ENCODE assay signal across 1 cellular context in the genomic region with DNA sequence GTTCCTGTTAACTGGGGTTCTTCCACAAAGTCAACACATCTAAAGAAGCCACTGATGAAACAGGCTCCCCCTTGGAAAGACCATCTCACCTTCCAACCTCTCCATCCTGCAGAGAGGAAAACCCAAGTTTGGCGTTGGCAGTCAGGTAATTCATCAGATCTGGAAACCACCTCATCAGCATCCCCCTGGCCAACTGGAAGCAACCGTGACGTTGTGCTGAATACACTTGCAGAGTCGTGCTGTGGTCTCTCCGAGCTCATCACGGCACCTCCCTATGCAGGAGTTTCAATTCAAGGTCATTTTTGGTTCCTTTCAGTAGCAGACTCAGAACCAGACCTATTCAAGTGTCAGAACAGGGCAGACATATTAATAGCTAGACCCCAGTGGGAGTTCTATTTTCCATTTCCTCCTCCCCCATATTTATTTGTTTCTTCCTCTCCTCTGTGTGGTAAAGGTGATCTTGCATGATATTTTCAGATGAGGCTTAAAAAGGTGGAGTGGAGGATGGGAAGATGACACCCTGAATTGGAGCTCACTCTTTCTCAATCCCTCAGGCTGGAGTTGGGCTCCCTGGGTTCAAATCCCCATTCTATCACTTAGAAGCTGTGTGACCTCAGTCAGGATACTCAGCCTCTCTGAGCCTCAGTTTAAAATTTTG.
TF ChIP-seq lines count a peak whose summit lies in the region.

No MANE protein-coding gene starts in this region.

TF ChIP-seq in GM12878, 131 proteins besides CTCF, POLR2A, EP300 and RAD21 (continued from another document and continues in another):
- TF ChIP-seq, protein P1, sequence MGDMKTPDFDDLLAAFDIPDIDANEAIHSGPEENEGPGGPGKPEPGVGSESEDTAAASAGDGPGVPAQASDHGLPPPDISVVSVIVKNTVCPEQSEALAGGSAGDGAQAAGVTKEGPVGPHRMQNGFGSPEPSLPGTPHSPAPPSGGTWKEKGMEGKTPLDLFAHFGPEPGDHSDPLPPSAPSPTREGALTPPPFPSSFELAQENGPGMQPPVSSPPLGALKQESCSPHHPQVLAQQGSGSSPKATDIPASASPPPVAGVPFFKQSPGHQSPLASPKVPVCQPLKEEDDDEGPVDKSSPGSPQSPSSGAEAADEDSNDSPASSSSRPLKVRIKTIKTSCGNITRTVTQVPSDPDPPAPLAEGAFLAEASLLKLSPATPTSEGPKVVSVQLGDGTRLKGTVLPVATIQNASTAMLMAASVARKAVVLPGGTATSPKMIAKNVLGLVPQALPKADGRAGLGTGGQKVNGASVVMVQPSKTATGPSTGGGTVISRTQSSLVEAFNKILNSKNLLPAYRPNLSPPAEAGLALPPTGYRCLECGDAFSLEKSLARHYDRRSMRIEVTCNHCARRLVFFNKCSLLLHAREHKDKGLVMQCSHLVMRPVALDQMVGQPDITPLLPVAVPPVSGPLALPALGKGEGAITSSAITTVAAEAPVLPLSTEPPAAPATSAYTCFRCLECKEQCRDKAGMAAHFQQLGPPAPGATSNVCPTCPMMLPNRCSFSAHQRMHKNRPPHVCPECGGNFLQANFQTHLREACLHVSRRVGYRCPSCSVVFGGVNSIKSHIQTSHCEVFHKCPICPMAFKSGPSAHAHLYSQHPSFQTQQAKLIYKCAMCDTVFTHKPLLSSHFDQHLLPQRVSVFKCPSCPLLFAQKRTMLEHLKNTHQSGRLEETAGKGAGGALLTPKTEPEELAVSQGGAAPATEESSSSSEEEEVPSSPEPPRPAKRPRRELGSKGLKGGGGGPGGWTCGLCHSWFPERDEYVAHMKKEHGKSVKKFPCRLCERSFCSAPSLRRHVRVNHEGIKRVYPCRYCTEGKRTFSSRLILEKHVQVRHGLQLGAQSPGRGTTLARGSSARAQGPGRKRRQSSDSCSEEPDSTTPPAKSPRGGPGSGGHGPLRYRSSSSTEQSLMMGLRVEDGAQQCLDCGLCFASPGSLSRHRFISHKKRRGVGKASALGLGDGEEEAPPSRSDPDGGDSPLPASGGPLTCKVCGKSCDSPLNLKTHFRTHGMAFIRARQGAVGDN (IDR thresholded peaks at IDR 0.05), result peak; percentile 66
- TF ChIP-seq HDAC6 (IDR thresholded peaks at IDR 0.05; ENCODE audit: unreplicated experiment) (no peak), PAX5 (IDR thresholded peaks at IDR 0.05; ENCODE audit: borderline replicate concordance, low read depth, low read length) (peak; percentile 99), ATF7 (IDR thresholded peaks at IDR 0.05; ENCODE audit: low read depth) (peak; percentile 91), SMAD1 (IDR thresholded peaks at IDR 0.05; ENCODE audit: low read depth, partially characterized antibody) (no peak), LARP7 (IDR thresholded peaks at IDR 0.05) (no peak), YY1 (IDR thresholded peaks at IDR 0.05; ENCODE audit: low read depth, low read length) (peak; percentile 50; the same call in 1 of the 2 replicates), POLR2AphosphoS5 (IDR thresholded peaks at IDR 0.05; ENCODE audit: low read length) (peak; percentile 87), FOXK2 (IDR thresholded peaks at IDR 0.05) (no peak), TCF7 (IDR thresholded peaks at IDR 0.05; ENCODE audit: borderline replicate concordance) (no peak; the same call in 1 of the 2 replicates), SUPT20H (IDR thresholded peaks at IDR 0.05; ENCODE audit: borderline replicate concordance, control insufficient read depth, low read depth, low read length) (no peak), ZNF24 (IDR thresholded peaks at IDR 0.05) (peak; percentile 64; the same call in 1 of the 2 replicates), TCF12 (IDR thresholded peaks at IDR 0.05; ENCODE audit: low read depth, low read length) (peak; percentile 94), ZBED1 (IDR thresholded peaks at IDR 0.05; ENCODE audit: borderline replicate concordance) (peak; percentile 97), TCF3 (IDR thresholded peaks at IDR 0.05; ENCODE audit: borderline replicate concordance, insufficient read depth, low read depth, low read length) (peak; percentile 99), ETV6 (conservative IDR thresholded peaks at IDR 0.05 in 1 of 2, IDR thresholded peaks at IDR 0.05 in 1 of 2; ENCODE audit: borderline replicate concordance in 1 of 2, low read depth in 1 of 2) (peak in 1 of 2 experiments; percentile 97; a peak in 2 of 4 replicates), ESRRA (IDR thresholded peaks at IDR 0.05; ENCODE audit: low read length) (peak; percentile 84; the same call in 1 of the 2 replicates), CREM (IDR thresholded peaks at IDR 0.05; ENCODE audit: low read depth) (peak; percentile 98), YBX1 (IDR thresholded peaks at IDR 0.05) (no peak), STAT3 (IDR thresholded peaks at IDR 0.05; ENCODE audit: low read depth, low read length) (no peak), SREBF2 (IDR thresholded peaks at IDR 0.05; ENCODE audit: low read length) (no peak), HDGF (IDR thresholded peaks at IDR 0.05) (peak; percentile 1; the same call in 1 of the 2 replicates), MTA2 (IDR thresholded peaks at IDR 0.05; ENCODE audit: low read depth) (peak; percentile 94), GABPA (IDR thresholded peaks at IDR 0.05; ENCODE audit: low read depth) (peak; percentile 67), ZNF274 (IDR thresholded peaks at IDR 0.05; ENCODE audit: insufficient read depth, insufficient read length) (no peak), MYB (IDR thresholded peaks at IDR 0.05; ENCODE audit: borderline replicate concordance, low read depth, low read length) (peak; percentile 36; the same call in 1 of the 2 replicates), ZNF207 (IDR thresholded peaks at IDR 0.05; ENCODE audit: borderline replicate concordance) (no peak), SPI1 (IDR thresholded peaks at IDR 0.05; ENCODE audit: borderline replicate concordance, insufficient read depth, low read depth, low read length) (peak; percentile 47; the same call in 1 of the 2 replicates)
- TF ChIP-seq, protein P2, sequence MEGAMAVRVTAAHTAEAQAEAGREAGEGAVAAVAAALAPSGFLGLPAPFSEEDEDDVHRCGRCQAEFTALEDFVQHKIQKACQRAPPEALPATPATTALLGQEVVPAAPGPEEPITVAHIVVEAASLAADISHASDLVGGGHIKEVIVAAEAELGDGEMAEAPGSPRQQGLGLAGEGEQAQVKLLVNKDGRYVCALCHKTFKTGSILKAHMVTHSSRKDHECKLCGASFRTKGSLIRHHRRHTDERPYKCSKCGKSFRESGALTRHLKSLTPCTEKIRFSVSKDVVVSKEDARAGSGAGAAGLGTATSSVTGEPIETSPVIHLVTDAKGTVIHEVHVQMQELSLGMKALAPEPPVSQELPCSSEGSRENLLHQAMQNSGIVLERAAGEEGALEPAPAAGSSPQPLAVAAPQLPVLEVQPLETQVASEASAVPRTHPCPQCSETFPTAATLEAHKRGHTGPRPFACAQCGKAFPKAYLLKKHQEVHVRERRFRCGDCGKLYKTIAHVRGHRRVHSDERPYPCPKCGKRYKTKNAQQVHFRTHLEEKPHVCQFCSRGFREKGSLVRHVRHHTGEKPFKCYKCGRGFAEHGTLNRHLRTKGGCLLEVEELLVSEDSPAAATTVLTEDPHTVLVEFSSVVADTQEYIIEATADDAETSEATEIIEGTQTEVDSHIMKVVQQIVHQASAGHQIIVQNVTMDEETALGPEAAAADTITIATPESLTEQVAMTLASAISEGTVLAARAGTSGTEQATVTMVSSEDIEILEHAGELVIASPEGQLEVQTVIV (IDR thresholded peaks at IDR 0.05; ENCODE audit: borderline replicate concordance, partially characterized antibody), result no peak
- TF ChIP-seq, protein P3, sequence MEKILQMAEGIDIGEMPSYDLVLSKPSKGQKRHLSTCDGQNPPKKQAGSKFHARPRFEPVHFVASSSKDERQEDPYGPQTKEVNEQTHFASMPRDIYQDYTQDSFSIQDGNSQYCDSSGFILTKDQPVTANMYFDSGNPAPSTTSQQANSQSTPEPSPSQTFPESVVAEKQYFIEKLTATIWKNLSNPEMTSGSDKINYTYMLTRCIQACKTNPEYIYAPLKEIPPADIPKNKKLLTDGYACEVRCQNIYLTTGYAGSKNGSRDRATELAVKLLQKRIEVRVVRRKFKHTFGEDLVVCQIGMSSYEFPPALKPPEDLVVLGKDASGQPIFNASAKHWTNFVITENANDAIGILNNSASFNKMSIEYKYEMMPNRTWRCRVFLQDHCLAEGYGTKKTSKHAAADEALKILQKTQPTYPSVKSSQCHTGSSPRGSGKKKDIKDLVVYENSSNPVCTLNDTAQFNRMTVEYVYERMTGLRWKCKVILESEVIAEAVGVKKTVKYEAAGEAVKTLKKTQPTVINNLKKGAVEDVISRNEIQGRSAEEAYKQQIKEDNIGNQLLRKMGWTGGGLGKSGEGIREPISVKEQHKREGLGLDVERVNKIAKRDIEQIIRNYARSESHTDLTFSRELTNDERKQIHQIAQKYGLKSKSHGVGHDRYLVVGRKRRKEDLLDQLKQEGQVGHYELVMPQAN (conservative IDR thresholded peaks at IDR 0.05), result peak; percentile 66; the same call in 1 of the 2 replicates
- TF ChIP-seq, protein P4, sequence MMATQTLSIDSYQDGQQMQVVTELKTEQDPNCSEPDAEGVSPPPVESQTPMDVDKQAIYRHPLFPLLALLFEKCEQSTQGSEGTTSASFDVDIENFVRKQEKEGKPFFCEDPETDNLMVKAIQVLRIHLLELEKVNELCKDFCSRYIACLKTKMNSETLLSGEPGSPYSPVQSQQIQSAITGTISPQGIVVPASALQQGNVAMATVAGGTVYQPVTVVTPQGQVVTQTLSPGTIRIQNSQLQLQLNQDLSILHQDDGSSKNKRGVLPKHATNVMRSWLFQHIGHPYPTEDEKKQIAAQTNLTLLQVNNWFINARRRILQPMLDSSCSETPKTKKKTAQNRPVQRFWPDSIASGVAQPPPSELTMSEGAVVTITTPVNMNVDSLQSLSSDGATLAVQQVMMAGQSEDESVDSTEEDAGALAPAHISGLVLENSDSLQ (IDR thresholded peaks at IDR 0.05), result peak; percentile 30; the same call in 1 of the 2 replicates
- TF ChIP-seq, protein P5, sequence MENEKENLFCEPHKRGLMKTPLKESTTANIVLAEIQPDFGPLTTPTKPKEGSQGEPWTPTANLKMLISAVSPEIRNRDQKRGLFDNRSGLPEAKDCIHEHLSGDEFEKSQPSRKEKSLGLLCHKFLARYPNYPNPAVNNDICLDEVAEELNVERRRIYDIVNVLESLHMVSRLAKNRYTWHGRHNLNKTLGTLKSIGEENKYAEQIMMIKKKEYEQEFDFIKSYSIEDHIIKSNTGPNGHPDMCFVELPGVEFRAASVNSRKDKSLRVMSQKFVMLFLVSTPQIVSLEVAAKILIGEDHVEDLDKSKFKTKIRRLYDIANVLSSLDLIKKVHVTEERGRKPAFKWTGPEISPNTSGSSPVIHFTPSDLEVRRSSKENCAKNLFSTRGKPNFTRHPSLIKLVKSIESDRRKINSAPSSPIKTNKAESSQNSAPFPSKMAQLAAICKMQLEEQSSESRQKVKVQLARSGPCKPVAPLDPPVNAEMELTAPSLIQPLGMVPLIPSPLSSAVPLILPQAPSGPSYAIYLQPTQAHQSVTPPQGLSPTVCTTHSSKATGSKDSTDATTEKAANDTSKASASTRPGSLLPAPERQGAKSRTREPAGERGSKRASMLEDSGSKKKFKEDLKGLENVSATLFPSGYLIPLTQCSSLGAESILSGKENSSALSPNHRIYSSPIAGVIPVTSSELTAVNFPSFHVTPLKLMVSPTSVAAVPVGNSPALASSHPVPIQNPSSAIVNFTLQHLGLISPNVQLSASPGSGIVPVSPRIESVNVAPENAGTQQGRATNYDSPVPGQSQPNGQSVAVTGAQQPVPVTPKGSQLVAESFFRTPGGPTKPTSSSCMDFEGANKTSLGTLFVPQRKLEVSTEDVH (IDR thresholded peaks at IDR 0.05; ENCODE audit: low read depth, partially characterized antibody), result no peak
- TF ChIP-seq, protein P6, sequence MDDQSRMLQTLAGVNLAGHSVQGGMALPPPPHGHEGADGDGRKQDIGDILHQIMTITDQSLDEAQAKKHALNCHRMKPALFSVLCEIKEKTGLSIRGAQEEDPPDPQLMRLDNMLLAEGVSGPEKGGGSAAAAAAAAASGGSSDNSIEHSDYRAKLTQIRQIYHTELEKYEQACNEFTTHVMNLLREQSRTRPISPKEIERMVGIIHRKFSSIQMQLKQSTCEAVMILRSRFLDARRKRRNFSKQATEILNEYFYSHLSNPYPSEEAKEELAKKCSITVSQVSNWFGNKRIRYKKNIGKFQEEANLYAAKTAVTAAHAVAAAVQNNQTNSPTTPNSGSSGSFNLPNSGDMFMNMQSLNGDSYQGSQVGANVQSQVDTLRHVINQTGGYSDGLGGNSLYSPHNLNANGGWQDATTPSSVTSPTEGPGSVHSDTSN (IDR thresholded peaks at IDR 0.05; ENCODE audit: insufficient replicate concordance, low read depth, low read length), result no peak
- TF ChIP-seq, protein P7, sequence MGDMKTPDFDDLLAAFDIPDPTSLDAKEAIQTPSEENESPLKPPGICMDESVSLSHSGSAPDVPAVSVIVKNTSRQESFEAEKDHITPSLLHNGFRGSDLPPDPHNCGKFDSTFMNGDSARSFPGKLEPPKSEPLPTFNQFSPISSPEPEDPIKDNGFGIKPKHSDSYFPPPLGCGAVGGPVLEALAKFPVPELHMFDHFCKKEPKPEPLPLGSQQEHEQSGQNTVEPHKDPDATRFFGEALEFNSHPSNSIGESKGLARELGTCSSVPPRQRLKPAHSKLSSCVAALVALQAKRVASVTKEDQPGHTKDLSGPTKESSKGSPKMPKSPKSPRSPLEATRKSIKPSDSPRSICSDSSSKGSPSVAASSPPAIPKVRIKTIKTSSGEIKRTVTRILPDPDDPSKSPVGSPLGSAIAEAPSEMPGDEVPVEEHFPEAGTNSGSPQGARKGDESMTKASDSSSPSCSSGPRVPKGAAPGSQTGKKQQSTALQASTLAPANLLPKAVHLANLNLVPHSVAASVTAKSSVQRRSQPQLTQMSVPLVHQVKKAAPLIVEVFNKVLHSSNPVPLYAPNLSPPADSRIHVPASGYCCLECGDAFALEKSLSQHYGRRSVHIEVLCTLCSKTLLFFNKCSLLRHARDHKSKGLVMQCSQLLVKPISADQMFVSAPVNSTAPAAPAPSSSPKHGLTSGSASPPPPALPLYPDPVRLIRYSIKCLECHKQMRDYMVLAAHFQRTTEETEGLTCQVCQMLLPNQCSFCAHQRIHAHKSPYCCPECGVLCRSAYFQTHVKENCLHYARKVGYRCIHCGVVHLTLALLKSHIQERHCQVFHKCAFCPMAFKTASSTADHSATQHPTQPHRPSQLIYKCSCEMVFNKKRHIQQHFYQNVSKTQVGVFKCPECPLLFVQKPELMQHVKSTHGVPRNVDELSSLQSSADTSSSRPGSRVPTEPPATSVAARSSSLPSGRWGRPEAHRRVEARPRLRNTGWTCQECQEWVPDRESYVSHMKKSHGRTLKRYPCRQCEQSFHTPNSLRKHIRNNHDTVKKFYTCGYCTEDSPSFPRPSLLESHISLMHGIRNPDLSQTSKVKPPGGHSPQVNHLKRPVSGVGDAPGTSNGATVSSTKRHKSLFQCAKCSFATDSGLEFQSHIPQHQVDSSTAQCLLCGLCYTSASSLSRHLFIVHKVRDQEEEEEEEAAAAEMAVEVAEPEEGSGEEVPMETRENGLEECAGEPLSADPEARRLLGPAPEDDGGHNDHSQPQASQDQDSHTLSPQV (IDR thresholded peaks at IDR 0.05), result no peak
- TF ChIP-seq, protein P8, sequence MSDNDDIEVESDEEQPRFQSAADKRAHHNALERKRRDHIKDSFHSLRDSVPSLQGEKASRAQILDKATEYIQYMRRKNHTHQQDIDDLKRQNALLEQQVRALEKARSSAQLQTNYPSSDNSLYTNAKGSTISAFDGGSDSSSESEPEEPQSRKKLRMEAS (IDR thresholded peaks at IDR 0.05; ENCODE audit: low read depth, low read length), result no peak
- TF ChIP-seq, protein P9, sequence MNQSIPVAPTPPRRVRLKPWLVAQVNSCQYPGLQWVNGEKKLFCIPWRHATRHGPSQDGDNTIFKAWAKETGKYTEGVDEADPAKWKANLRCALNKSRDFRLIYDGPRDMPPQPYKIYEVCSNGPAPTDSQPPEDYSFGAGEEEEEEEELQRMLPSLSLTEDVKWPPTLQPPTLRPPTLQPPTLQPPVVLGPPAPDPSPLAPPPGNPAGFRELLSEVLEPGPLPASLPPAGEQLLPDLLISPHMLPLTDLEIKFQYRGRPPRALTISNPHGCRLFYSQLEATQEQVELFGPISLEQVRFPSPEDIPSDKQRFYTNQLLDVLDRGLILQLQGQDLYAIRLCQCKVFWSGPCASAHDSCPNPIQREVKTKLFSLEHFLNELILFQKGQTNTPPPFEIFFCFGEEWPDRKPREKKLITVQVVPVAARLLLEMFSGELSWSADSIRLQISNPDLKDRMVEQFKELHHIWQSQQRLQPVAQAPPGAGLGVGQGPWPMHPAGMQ (IDR thresholded peaks at IDR 0.05; ENCODE audit: borderline replicate concordance), result no peak
